In the genomic region with DNA sequence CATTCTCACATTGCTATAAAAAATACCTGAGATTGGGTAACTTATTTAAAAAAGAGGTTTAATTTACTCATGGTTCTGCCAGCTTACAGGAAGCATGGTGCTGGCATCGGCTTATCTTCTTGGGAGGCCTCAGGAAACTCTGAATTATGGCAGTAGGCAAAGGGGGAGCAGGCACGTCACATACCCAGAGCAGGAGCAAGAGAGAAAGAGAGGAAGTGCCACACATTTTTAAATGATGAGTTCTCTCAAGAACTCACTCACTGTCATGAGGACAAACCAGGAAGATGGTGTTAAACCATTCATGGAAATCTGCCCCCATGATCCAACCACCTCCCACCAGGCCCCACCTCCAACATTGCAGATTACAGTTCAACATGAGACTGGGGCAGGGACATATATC, we compare ENCODE assay signal across 12 cellular contexts. TPM values are rescaled to one million over a fixed set of nuclear protein-coding genes. Genes with fewer than 3 reads are reported as not detected.
DNase-seq lines count a peak whose midpoint lies in the region; TF ChIP-seq lines count a peak whose summit lies in the region.
"Had no signal": no experiment of that assay in that cellular context is flagged by ENCODE, and none has a peak within 500 bp of the region (broad histone marks: within the 10 kb centered on the region; RNA-seq: fewer than 3 reads in every experiment).

No MANE protein-coding gene starts in this region.

- no peak overlapping the region for H3K4me3 ChIP-seq in AG04450 (ENCODE audit: low read depth, low read length)
- no peak overlapping the region for H3K4me3 ChIP-seq in cardiac fibroblast (replicated peaks in 1 of 2; ENCODE audit: low read depth in 2 of 2, low read length in 2 of 2)
- H3K4me3 ChIP-seq: lung had no signal

- in situ Hi-C loops in GM13976 (cut with MboI; ENCODE audit: low sequenced_read_pairs, unreplicated experiment) = loop anchor here (10.0 to 25.0 kb wide), 2 partner anchors 310 to 512 kb away; no protein-coding TSS in a partner anchor

- DNase-seq in AG04450 (ENCODE audit: low read depth, low spot score) (no peak), NCI-H226 (peak; percentile 96), cardiac fibroblast (ENCODE audit: low read depth in 2 of 2) (peak; percentile 86 to 95), kidney tubule cell (ENCODE audit: low spot score) (peak; percentile 96), T-helper 9 cell (no peak), GM10266 (ENCODE audit: extremely low spot score) (no peak), GM13976 (ENCODE audit: low spot score) (no peak), NCI-H446 treated with DMSO at 0.1 percent for 48 hours (lab: John Stamatoyannopoulos, UW) (no peak)
- DNase-seq: AML-193, aorta, NCI-H187 had no signal

- CTCF ChIA-PET in AG04450 (lab: Charles Lee) = interaction anchor here (1.0 to 5.7 kb wide), 4 partner anchors 10 to 427 kb away, joined by 3 to 77 read pairs (median 14); partner anchors contain the start of gene AFF1

- no peak for TF ChIP-seq CTCF in AG04450 (IDR thresholded peaks at IDR 0.05; ENCODE audit: low read depth, low read length)
- no peak for TF ChIP-seq CTCF in cardiac fibroblast (IDR thresholded peaks at IDR 0.05; ENCODE audit: low read depth, low read length)
- no peak for TF ChIP-seq CTCF in GM10266 (IDR thresholded peaks at IDR 0.05; ENCODE audit: control insufficient read depth, insufficient read depth, low read depth, missing control alignments)
- no peak for TF ChIP-seq CTCF in GM13976 (IDR thresholded peaks at IDR 0.05; ENCODE audit: borderline replicate concordance, control extremely low read depth, extremely low read depth, insufficient read depth, missing control alignments)

- peak overlapping the region; percentile 47 for H3K27ac ChIP-seq in AG04450 (ENCODE audit: low read depth, low read length)

- H3K9me3 ChIP-seq in AG04450 (ENCODE audit: control insufficient read depth, insufficient read depth, low read length) = no peaks in the 10 kb centered on the region

- POLR2A ChIA-PET in AG04450 (lab: Yijun Ruan, JAX) = interaction anchor here (0.7 to 1.6 kb wide), 2 partner anchors 10 to 36 kb away, joined by 3 to 4 read pairs; partner anchors contain the start of gene AFF1

- H3K27me3 ChIP-seq in AG04450 (ENCODE audit: control insufficient read depth, insufficient read depth, low read length) = no peaks in the 10 kb centered on the region

RNA-seq across cellular contexts. Expression of gene AFF1, which starts 10.0 kb away (rescaled TPM):
- 17.2 and 19.5 TPM in 2 replicates for polyA plus RNA-seq in AG04450 (2011; rRNA removed)
- polyA minus RNA-seq in AG04450 (2011; rRNA and poly(A)+ RNA removed) = 57.4 and 73.9 TPM in 2 replicates

RNA-seq across cellular contexts. Expression of gene C4orf36, which starts 32.6 kb away (rescaled TPM):
- polyA plus RNA-seq in AG04450 (2011; rRNA removed) = 1.2 and 1.3 TPM in 2 replicates
- polyA minus RNA-seq in AG04450 (2011; rRNA and poly(A)+ RNA removed) = not detected in 2 replicates

Comparison
In these comparisons a context has a peak if more than half of its experiments do, and no peak if none do; other contexts are left out.
1. DNase-seq: peak in NCI-H226 (single experiment), cardiac fibroblast (2 of 2) and kidney tubule cell (single experiment); none in AG04450 (single experiment), T-helper 9 cell (single experiment), GM10266 (single experiment), GM13976 (single experiment) and NCI-H446 treated with DMSO at 0.1 percent for 48 hours (single experiment).